ENCODE assay signal across 4 cellular contexts in the genomic region with DNA sequence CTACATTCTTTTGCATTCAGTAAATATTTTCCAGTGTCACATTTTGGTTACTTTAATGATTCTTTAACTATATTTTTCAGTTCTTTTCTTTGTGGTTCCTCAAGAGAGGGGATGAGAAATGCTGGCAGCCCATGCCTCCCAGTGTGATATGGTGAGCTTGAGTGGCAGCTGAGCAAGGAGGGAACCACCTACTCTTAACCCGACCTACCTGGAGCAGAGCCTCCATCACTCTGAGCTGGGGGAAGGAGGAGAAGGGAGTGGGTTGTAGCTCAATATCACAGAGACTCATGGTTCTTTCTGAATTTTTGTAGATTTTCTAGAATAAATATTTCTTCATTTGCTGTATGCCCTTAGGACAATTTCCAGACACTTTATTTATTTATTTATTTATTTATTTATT. TPM values are rescaled to one million over a fixed set of nuclear protein-coding genes. Genes with fewer than 3 reads are reported as not detected.
"Had no signal": no experiment of that assay in that cellular context is flagged by ENCODE, and none has a peak within 500 bp of the region (broad histone marks: within the 10 kb centered on the region; RNA-seq: fewer than 3 reads in every experiment).

No MANE protein-coding gene starts in this region.

RNA-seq across cellular contexts. Expression of gene FAM153A, which starts 37.0 kb away (rescaled TPM):
- total RNA-seq: LHCN-M2, M059J, MCF 10A, NCI-H460 had no signal
